Comparison of ENCODE assay signal across 1 cellular context in genomic region chrX:44875185-44875489, GRCh38.
TF ChIP-seq lines count a peak whose summit lies in the region.

No MANE protein-coding gene starts in this region.

TF ChIP-seq in H1, 55 proteins besides CTCF, POLR2A, EP300 and RAD21:
- TF ChIP-seq ZNF274 (IDR thresholded peaks at IDR 0.05; ENCODE audit: borderline replicate concordance, extremely low read depth, low read length) (no peak), CHD7 (IDR thresholded peaks at IDR 0.05; ENCODE audit: insufficient replicate concordance, low read length) (no peak), KDM1A (IDR thresholded peaks at IDR 0.05; ENCODE audit: borderline replicate concordance, low read length) (no peak), NRF1 (IDR thresholded peaks at IDR 0.05; ENCODE audit: low read depth, low read length) (no peak), ASH2L (IDR thresholded peaks at IDR 0.05; ENCODE audit: low read length) (no peak), BRCA1 (IDR thresholded peaks at IDR 0.05; ENCODE audit: low read depth, low read length) (no peak), EGR1 (IDR thresholded peaks at IDR 0.05; ENCODE audit: borderline replicate concordance, low read depth, low read length) (no peak), KDM5A (IDR thresholded peaks at IDR 0.05; ENCODE audit: low read length) (no peak), POU5F1 (IDR thresholded peaks at IDR 0.05; ENCODE audit: low read depth, low read length) (no peak), TAF1 (IDR thresholded peaks at IDR 0.05; ENCODE audit: low read depth, low read length) (no peak), FOSL1 (IDR thresholded peaks at IDR 0.05; ENCODE audit: insufficient read depth, low read depth, low read length) (no peak), SIRT6 (IDR thresholded peaks at IDR 0.05; ENCODE audit: low read length) (no peak), SRF (IDR thresholded peaks at IDR 0.05; ENCODE audit: low read depth, low read length) (no peak), RFX5 (IDR thresholded peaks at IDR 0.05; ENCODE audit: borderline replicate concordance, low read depth, low read length) (no peak), JUND (IDR thresholded peaks at IDR 0.05; ENCODE audit: low read length) (no peak), CBX5 (IDR thresholded peaks at IDR 0.05; ENCODE audit: low read depth, low read length) (no peak), CEBPB (IDR thresholded peaks at IDR 0.05; ENCODE audit: low read depth, low read length) (no peak), BCL11A (IDR thresholded peaks at IDR 0.05; ENCODE audit: low read depth in 2 of 2, low read length in 2 of 2) (no peak)
